ENCODE assay signal across 15 cellular contexts in genomic region chr4:147987252-147987651, GRCh38.
DNase-seq lines count a peak whose midpoint lies in the region; ATAC-seq, FAIRE-seq and TF ChIP-seq lines count a peak whose summit lies in the region.
"Had no signal": no experiment of that assay in that cellular context is flagged by ENCODE, and none has a peak within 500 bp of the region (broad histone marks: within the 10 kb centered on the region; RNA-seq: fewer than 3 reads in every experiment).

No MANE protein-coding gene starts in this region.

- H3K4me3 ChIP-seq in kidney (ENCODE audit: low read length in 2 of 2) (no peak overlapping the region), pancreas (no peak overlapping the region), ascending aorta (no peak overlapping the region)
- H3K4me3 ChIP-seq: dorsolateral prefrontal cortex, thyroid gland had no signal

- H3K4me1 Mint-ChIP-seq in activated CD4-positive, alpha-beta memory T cell treated with anti-CD3 and anti-CD28 coated beads for 36 hours (ENCODE audit: low read depth), result no peaks in the 10 kb centered on the region
- H3K4me1 Mint-ChIP-seq: activated naive CD8-positive, alpha-beta T cell treated with anti-CD3 and anti-CD28 coated beads, Interleukin-2, amount 50 U/mL, for 24 hours had no signal

- ATAC-seq in GM19452 (IDR thresholded peaks at IDR 0.05; ENCODE audit: unreplicated experiment), result peak; percentile 61
- peak; percentile 49 for ATAC-seq in HG02943 (IDR thresholded peaks at IDR 0.05; ENCODE audit: low read depth, unreplicated experiment)
- ATAC-seq in pancreas, result no peak
- ATAC-seq: activated naive CD8-positive, alpha-beta T cell treated with anti-CD3 and anti-CD28 coated beads, Interleukin-2, amount 50 U/mL, for 24 hours; foreskin keratinocyte had no signal

- POLR2A ChIA-PET in activated CD4-positive, alpha-beta memory T cell treated with anti-CD3 and anti-CD28 coated beads for 36 hours (lab: Charles Lee), result no interaction called here

- no peaks in the 10 kb centered on the region for H3K27me3 ChIP-seq in pancreas
- H3K27me3 ChIP-seq in ascending aorta, result no peaks in the 10 kb centered on the region
- H3K27me3 ChIP-seq: dorsolateral prefrontal cortex, foreskin keratinocyte, thyroid gland had no signal

- H3K9ac ChIP-seq in kidney (ENCODE audit: low read length in 2 of 2), result no peak overlapping the region

- H3K4me3 Mint-ChIP-seq in activated CD4-positive, alpha-beta memory T cell treated with anti-CD3 and anti-CD28 coated beads for 36 hours, result no peak overlapping the region
- H3K4me3 Mint-ChIP-seq: activated naive CD8-positive, alpha-beta T cell treated with anti-CD3 and anti-CD28 coated beads, Interleukin-2, amount 50 U/mL, for 24 hours had no signal

- FAIRE-seq in GM12891 (lab: Jason Lieb, UNC) (no peak), kidney (lab: Jason Lieb, UNC) (no peak), pancreas (lab: Jason Lieb, UNC) (no peak)
- FAIRE-seq: keratinocyte had no signal

- H3K27ac ChIP-seq in kidney (ENCODE audit: low read depth in 2 of 2, low read length in 2 of 2) (no peak overlapping the region), pancreas (no peak overlapping the region), ascending aorta (no peak overlapping the region)
- H3K27ac ChIP-seq: dorsolateral prefrontal cortex, foreskin keratinocyte, thyroid gland had no signal

- H3K27me3 Mint-ChIP-seq in activated CD4-positive, alpha-beta memory T cell treated with anti-CD3 and anti-CD28 coated beads for 36 hours, result no peaks in the 10 kb centered on the region
- H3K27me3 Mint-ChIP-seq: activated naive CD8-positive, alpha-beta T cell treated with anti-CD3 and anti-CD28 coated beads, Interleukin-2, amount 50 U/mL, for 24 hours had no signal

- TF ChIP-seq CTCF in kidney (IDR thresholded peaks at IDR 0.05; ENCODE audit: borderline replicate concordance, extremely low read depth, insufficient read depth) (no peak), pancreas (IDR thresholded peaks at IDR 0.05) (no peak), ascending aorta (IDR thresholded peaks at IDR 0.05) (no peak)

- peaks cover 4 to 6% of the 10 kb centered on the region in 2 donors for H3K4me1 ChIP-seq in kidney (ENCODE audit: control insufficient read depth in 1 of 2, insufficient read depth in 1 of 2, low read depth in 1 of 2, low read length in 2 of 2)
- no peaks in the 10 kb centered on the region for H3K4me1 ChIP-seq in pancreas
- peaks cover 0 to 11% of the 10 kb centered on the region in 2 donors for H3K4me1 ChIP-seq in ascending aorta
- H3K4me1 ChIP-seq: foreskin keratinocyte had no signal

- WGBS in pancreas, 2 donors, result 87 to 93% methylated on average over 4 of the region's 4 CpGs

- DNase-seq in GM12891 (ENCODE audit: insufficient read length, low spot score) (no peak), Kasumi-1 (lab: John Stamatoyannopoulos, UW) (peak; percentile 71 to 90), kidney (no peak), pancreas (no peak), ascending aorta (ENCODE audit: low spot score in 2 of 2) (no peak)
- no peak for DNase-seq in activated CD4-positive, alpha-beta memory T cell treated with anti-CD3 and anti-CD28 coated beads for 36 hours
- DNase-seq: activated naive CD8-positive, alpha-beta T cell treated with anti-CD3 and anti-CD28 coated beads, Interleukin-2, amount 50 U/mL, for 24 hours; DMS79; dorsolateral prefrontal cortex; foreskin keratinocyte; NCI-H2227 treated with DMSO at 0.1 percent for 48 hours; thyroid gland had no signal

- H3K36me3 Mint-ChIP-seq in activated CD4-positive, alpha-beta memory T cell treated with anti-CD3 and anti-CD28 coated beads for 36 hours, result no peaks in the 10 kb centered on the region

- intact Hi-C loops in kidney (cut with DNase I) (no loop called here), pancreas (cut with DNase I) (no loop called here), ascending aorta (cut with DNase I) (no loop called here)
- intact Hi-C loops in activated CD4-positive, alpha-beta memory T cell treated with anti-CD3 and anti-CD28 coated beads for 36 hours (cut with micrococcal nuclease), result no loop called here

- H3K27ac Mint-ChIP-seq in activated CD4-positive, alpha-beta memory T cell treated with anti-CD3 and anti-CD28 coated beads for 36 hours, result no peak overlapping the region
- H3K27ac Mint-ChIP-seq: activated naive CD8-positive, alpha-beta T cell treated with anti-CD3 and anti-CD28 coated beads, Interleukin-2, amount 50 U/mL, for 24 hours had no signal

- CTCF ChIA-PET in activated CD4-positive, alpha-beta memory T cell treated with anti-CD3 and anti-CD28 coated beads for 36 hours (lab: Charles Lee), result no interaction called here

- no peaks in the 10 kb centered on the region for H3K9me3 ChIP-seq in kidney (ENCODE audit: control insufficient read depth in 1 of 2, low read length in 2 of 2)
- H3K9me3 ChIP-seq in pancreas, result no peaks in the 10 kb centered on the region
- no peaks in the 10 kb centered on the region for H3K9me3 ChIP-seq in ascending aorta
- H3K9me3 ChIP-seq: thyroid gland had no signal

- no peaks in the 10 kb centered on the region for H3K9me3 Mint-ChIP-seq in activated CD4-positive, alpha-beta memory T cell treated with anti-CD3 and anti-CD28 coated beads for 36 hours
- H3K9me3 Mint-ChIP-seq: activated naive CD8-positive, alpha-beta T cell treated with anti-CD3 and anti-CD28 coated beads, Interleukin-2, amount 50 U/mL, for 24 hours had no signal

- H3K36me3 ChIP-seq in kidney (ENCODE audit: control insufficient read depth in 1 of 2, insufficient read depth in 2 of 2, low read length in 2 of 2), result no peaks in the 10 kb centered on the region
- no peaks in the 10 kb centered on the region for H3K36me3 ChIP-seq in pancreas
- peaks cover 0 to 4% of the 10 kb centered on the region in 2 donors for H3K36me3 ChIP-seq in ascending aorta
- H3K36me3 ChIP-seq: thyroid gland had no signal

- TF ChIP-seq POLR2A in GM12891 (IDR thresholded peaks at IDR 0.05; ENCODE audit: low read depth, low read length), result no peak

TF ChIP-seq in GM12891, 5 proteins besides CTCF, POLR2A, EP300 and RAD21:
- TF ChIP-seq POLR2AphosphoS5 (IDR thresholded peaks at IDR 0.05; ENCODE audit: low read depth, low read length) (no peak), SPI1 (IDR thresholded peaks at IDR 0.05; ENCODE audit: low read depth, low read length) (peak; percentile 96)
TF ChIP-seq in GM12891: peak in this region for 1.

Comparison
In these comparisons a context has a peak if more than half of its experiments do, and no peak if none do; other contexts are left out.
1. DNase-seq: peak in Kasumi-1 (2 of 2); none in GM12891 (single experiment), kidney (single experiment), activated CD4-positive, alpha-beta memory T cell treated with anti-CD3 and anti-CD28 coated beads for 36 hours (single experiment), pancreas (0 of 6) and ascending aorta (0 of 2).
2. ATAC-seq: peak in GM19452 (single experiment) and HG02943 (single experiment); none in pancreas (0 of 4).